In genomic region chr1:27561126-27561899, GRCh38 we compare ENCODE assay signal across 10 cellular contexts. TPM values are rescaled to one million over a fixed set of nuclear protein-coding genes. Genes with fewer than 3 reads are reported as not detected.
DNase-seq lines count a peak whose midpoint lies in the region; ATAC-seq and TF ChIP-seq lines count a peak whose summit lies in the region.
"Had no signal": no experiment of that assay in that cellular context is flagged by ENCODE, and none has a peak within 500 bp of the region (broad histone marks: within the 10 kb centered on the region; RNA-seq: fewer than 3 reads in every experiment).

No MANE protein-coding gene starts in this region.

- peaks cover 0 to 93% (median 88%) of the 10 kb centered on the region in 4 donors for H3K4me1 ChIP-seq in sigmoid colon
- peaks cover 3% of the 10 kb centered on the region for H3K4me1 ChIP-seq in HAP-1

- peak; percentile 56 for DNase-seq in G401 (ENCODE audit: low spot score)
- peak; percentile 33 for DNase-seq in astrocyte of the spinal cord (ENCODE audit: low read depth, low spot score)
- DNase-seq in immature natural killer cell = no peak
- DNase-seq in sigmoid colon = peak; percentile 84
- no peak for DNase-seq in NCI-H2081 (lab: John Stamatoyannopoulos, UW)
- no peak for DNase-seq in HAP-1 (ENCODE audit: low spot score in 2 of 2)
- no peak for DNase-seq in DMS53 (lab: John Stamatoyannopoulos, UW)
- DNase-seq: colonic mucosa, DMS 273 treated with DMSO at 0.1 percent for 48 hours had no signal

- in situ Hi-C loops in G401 (cut with HindIII; ENCODE audit: low sequenced_read_pairs) (no loop called here), astrocyte of the spinal cord (cut with HindIII; ENCODE audit: low sequenced_read_pairs) (no loop called here), HAP-1 (cut with MboI; ENCODE audit: low sequenced_read_pairs) (no loop called here)

- H3K27me3 ChIP-seq in sigmoid colon (no peaks in the 10 kb centered on the region), HAP-1 (ENCODE audit: low read depth) (no peaks in the 10 kb centered on the region)
- H3K27me3 ChIP-seq: colonic mucosa had no signal

- TF ChIP-seq CTCF in astrocyte of the spinal cord (IDR thresholded peaks at IDR 0.05; ENCODE audit: low read depth, low read length) (no peak), sigmoid colon (IDR thresholded peaks at IDR 0.05) (no peak)

- no peaks in the 10 kb centered on the region for H3K9me3 Mint-ChIP-seq in immature natural killer cell

- H3K27ac Mint-ChIP-seq in immature natural killer cell = peak overlapping the region; percentile 3 to 76 (median 60)

- H3K36me3 ChIP-seq in sigmoid colon = peaks cover 0 to 12% (median 5%) of the 10 kb centered on the region in 4 donors
- no peaks in the 10 kb centered on the region for H3K36me3 ChIP-seq in HAP-1 (replicated peaks)
- H3K36me3 ChIP-seq: colonic mucosa had no signal

- peak overlapping the region; percentile 96 to 98 (median 97) for H3K27ac ChIP-seq in sigmoid colon
- H3K27ac ChIP-seq: colonic mucosa had no signal

- H3K9me3 ChIP-seq in sigmoid colon (no peaks in the 10 kb centered on the region), HAP-1 (no peaks in the 10 kb centered on the region)
- H3K9me3 ChIP-seq: colonic mucosa had no signal

- no peak for ATAC-seq in GM19463 (IDR thresholded peaks at IDR 0.05; ENCODE audit: unreplicated experiment)

- no peak for TF ChIP-seq POLR2A in sigmoid colon (IDR thresholded peaks at IDR 0.05)

- WGBS in sigmoid colon, 2 donors = 63 to 79% methylated on average over 9 of the region's 9 CpGs

- TF ChIP-seq EP300 in sigmoid colon (IDR thresholded peaks at IDR 0.05) = no peak

- intact Hi-C loops in sigmoid colon (cut with DNase I) = no loop called here

- H3K27me3 Mint-ChIP-seq in immature natural killer cell (ENCODE audit: low read depth in 3 of 3) = peaks cover 1 to 6% (median 3%) of the 10 kb centered on the region in 3 donors

- H3K4me3 ChIP-seq in astrocyte of the spinal cord (ENCODE audit: low read depth, low read length) (no peak overlapping the region), sigmoid colon (peak overlapping the region in 1 of 4 donors; percentile 11), HAP-1 (no peak overlapping the region)
- H3K4me3 ChIP-seq: colonic mucosa had no signal

- H3K4me3 Mint-ChIP-seq in immature natural killer cell = no peak overlapping the region

- H3K36me3 Mint-ChIP-seq in immature natural killer cell = no peaks in the 10 kb centered on the region

- peaks cover 62 to 78% of the 10 kb centered on the region in 2 donors for H3K4me1 Mint-ChIP-seq in immature natural killer cell

RNA-seq across cellular contexts. Expression of gene AHDC1, which starts 42.6 kb away (rescaled TPM):
- total RNA-seq in G401 (2014; rRNA removed; shearing (Covaris generic)) = 6.5 and 8.1 TPM in 2 replicates
- polyA plus RNA-seq in immature natural killer cell (1 to 10 TPM in 2 of 3 donors, not detected in 1; 1.2 to 6.3 TPM), sigmoid colon (10 to 100 TPM in 1 of 3 donors, 1 to 10 TPM in 2; 1.8 to 17.4 (median 2.1) TPM)
- total RNA-seq in sigmoid colon = 10 to 100 TPM; 10.9 to 34.1 (median 14.3) TPM

Comparison
In these comparisons a context has a peak if more than half of its experiments do, and no peak if none do; other contexts are left out.
1. DNase-seq: peak in G401 (single experiment), astrocyte of the spinal cord (single experiment) and sigmoid colon (single experiment); none in immature natural killer cell (0 of 3), NCI-H2081 (0 of 2), HAP-1 (0 of 2) and DMS53 (single experiment).